In genomic region chr1:226735576-226735975, GRCh38 we compare ENCODE assay signal across 11 cellular contexts. TPM values are rescaled to one million over a fixed set of nuclear protein-coding genes. Genes with fewer than 3 reads are reported as not detected.
A peak's percentile ranks its signal among the peaks of the same experiment; 100 is the strongest.
DNase-seq lines count a peak whose midpoint lies in the region; ATAC-seq and TF ChIP-seq lines count a peak whose summit lies in the region.
"Had no signal": no experiment of that assay in that cellular context is flagged by ENCODE, and none has a peak within 500 bp of the region (broad histone marks: within the 10 kb centered on the region; RNA-seq: fewer than 3 reads in every experiment).

No MANE protein-coding gene starts in this region.

- peaks cover 36 to 77% of the 10 kb centered on the region in 2 donors for H3K4me1 ChIP-seq in left lung

- POLR2A ChIA-PET in activated CD4-positive, alpha-beta T cell treated with anti-CD3 and anti-CD28 coated beads for 36 hours (lab: Charles Lee), result interaction anchor here (0.5 kb wide), 1 partner anchor 97 kb away, joined by 8 read pairs; no protein-coding TSS in a partner anchor

- intact Hi-C loops in activated CD4-positive, alpha-beta T cell treated with anti-CD3 and anti-CD28 coated beads for 36 hours (cut with DNase I, micrococcal nuclease), result loop anchor here (5.0 to 10.0 kb wide), 4 partner anchors 33 to 671 kb away; partner anchors contain the start of genes H3-3A (in 1 of the 2) and PARP1 (in 1 of the 2)
- intact Hi-C loops in left lung (cut with DNase I), result loop anchor here in 1 of 2 donors (5.0 to 10.0 kb wide), 2 partner anchors 91 to 92 kb away; no protein-coding TSS in a partner anchor

- ATAC-seq in activated CD4-positive, alpha-beta T cell treated with anti-CD3 and anti-CD28 coated beads for 36 hours, result no peak
- no peak for ATAC-seq in activated naive CD4-positive, alpha-beta T cell treated with anti-CD3 and anti-CD28 coated beads, Interleukin-2, amount 50 U/mL, for 72 hours
- no peak for ATAC-seq in left lung

- H3K27me3 Mint-ChIP-seq in activated CD4-positive, alpha-beta T cell treated with anti-CD3 and anti-CD28 coated beads for 36 hours, result no peaks in the 10 kb centered on the region

- no peak for TF ChIP-seq CTCF in left lung (IDR thresholded peaks at IDR 0.05)

- H3K4me3 ChIP-seq in left lung, result peak overlapping the region; percentile 2 to 90

- H3K9me3 Mint-ChIP-seq in activated CD4-positive, alpha-beta T cell treated with anti-CD3 and anti-CD28 coated beads for 36 hours (ENCODE audit: low read depth), result no peaks in the 10 kb centered on the region
- H3K9me3 Mint-ChIP-seq in activated naive CD4-positive, alpha-beta T cell treated with anti-CD3 and anti-CD28 coated beads, Interleukin-2, amount 50 U/mL, for 72 hours, result no peaks in the 10 kb centered on the region

- DNase-seq in activated CD4-positive, alpha-beta T cell treated with anti-CD3 and anti-CD28 coated beads for 36 hours, result no peak
- no peak for DNase-seq in activated CD4-positive, alpha-beta T cell treated with anti-CD3 and anti-CD28 coated beads for 1 hour
- peak in 1 of 2 donors; percentile 52 for DNase-seq in activated naive CD4-positive, alpha-beta T cell treated with anti-CD3 and anti-CD28 coated beads, Interleukin-2, amount 50 U/mL, for 72 hours (ENCODE audit: low spot score in 2 of 2)
- DNase-seq in left lung (no peak), substantia nigra (lab: John Stamatoyannopoulos, UW) (no peak), NCI-H2171 (lab: John Stamatoyannopoulos, UW) (no peak), NCI-H1930 (lab: John Stamatoyannopoulos, UW) (no peak), NCI-H69 (lab: John Stamatoyannopoulos, UW) (no peak)
- DNase-seq: kidney glomerular epithelial cell, small intestine had no signal

- peak overlapping the region; percentile 69 for H3K27ac Mint-ChIP-seq in activated CD4-positive, alpha-beta T cell treated with anti-CD3 and anti-CD28 coated beads for 36 hours
- H3K27ac Mint-ChIP-seq in activated naive CD4-positive, alpha-beta T cell treated with anti-CD3 and anti-CD28 coated beads, Interleukin-2, amount 50 U/mL, for 72 hours, result peak overlapping the region; percentile 60 to 82

- peak overlapping the region; percentile 88 for H3K4me3 Mint-ChIP-seq in activated CD4-positive, alpha-beta T cell treated with anti-CD3 and anti-CD28 coated beads for 36 hours

- CTCF ChIA-PET in activated CD4-positive, alpha-beta T cell treated with anti-CD3 and anti-CD28 coated beads for 36 hours (lab: Charles Lee), result interaction anchor here (0.6 to 2.0 kb wide), 9 partner anchors 13 to 109 kb away, joined by 3 to 6 read pairs (median 4); no protein-coding TSS in a partner anchor

- H3K4me1 Mint-ChIP-seq in activated CD4-positive, alpha-beta T cell treated with anti-CD3 and anti-CD28 coated beads for 36 hours, result peaks cover 48% of the 10 kb centered on the region

- no peaks in the 10 kb centered on the region for H3K9me3 ChIP-seq in left lung

- H3K36me3 Mint-ChIP-seq in activated CD4-positive, alpha-beta T cell treated with anti-CD3 and anti-CD28 coated beads for 36 hours (ENCODE audit: low read depth), result peaks cover 49% of the 10 kb centered on the region
- H3K36me3 Mint-ChIP-seq in activated naive CD4-positive, alpha-beta T cell treated with anti-CD3 and anti-CD28 coated beads, Interleukin-2, amount 50 U/mL, for 72 hours, result peaks cover 43 to 65% of the 10 kb centered on the region in 2 donors

- H3K27me3 ChIP-seq in left lung, result no peaks in the 10 kb centered on the region

- H3K27ac ChIP-seq in left lung (peak overlapping the region in 1 of 2 donors; percentile 18), substantia nigra (ENCODE audit: low read depth, low read length, poor library complexity, severe bottlenecking) (peak overlapping the region; percentile 99)
- H3K27ac ChIP-seq: epithelial cell of prostate had no signal

- H3K36me3 ChIP-seq in left lung, result peaks cover 0 to 22% of the 10 kb centered on the region in 2 donors

RNA-seq across cellular contexts. Expression of gene ITPKB, which starts 3.5 kb away (rescaled TPM):
- 10 to 100 TPM; 31.0 to 31.9 TPM for total RNA-seq in activated CD4-positive, alpha-beta T cell treated with anti-CD3 and anti-CD28 coated beads for 36 hours
- 10 to 100 TPM; 37.5 to 51.3 TPM for total RNA-seq in activated naive CD4-positive, alpha-beta T cell treated with anti-CD3 and anti-CD28 coated beads, Interleukin-2, amount 50 U/mL, for 72 hours
- total RNA-seq in left lung, result 10 to 100 TPM; 25.0 to 34.6 TPM
